In the genomic region with DNA sequence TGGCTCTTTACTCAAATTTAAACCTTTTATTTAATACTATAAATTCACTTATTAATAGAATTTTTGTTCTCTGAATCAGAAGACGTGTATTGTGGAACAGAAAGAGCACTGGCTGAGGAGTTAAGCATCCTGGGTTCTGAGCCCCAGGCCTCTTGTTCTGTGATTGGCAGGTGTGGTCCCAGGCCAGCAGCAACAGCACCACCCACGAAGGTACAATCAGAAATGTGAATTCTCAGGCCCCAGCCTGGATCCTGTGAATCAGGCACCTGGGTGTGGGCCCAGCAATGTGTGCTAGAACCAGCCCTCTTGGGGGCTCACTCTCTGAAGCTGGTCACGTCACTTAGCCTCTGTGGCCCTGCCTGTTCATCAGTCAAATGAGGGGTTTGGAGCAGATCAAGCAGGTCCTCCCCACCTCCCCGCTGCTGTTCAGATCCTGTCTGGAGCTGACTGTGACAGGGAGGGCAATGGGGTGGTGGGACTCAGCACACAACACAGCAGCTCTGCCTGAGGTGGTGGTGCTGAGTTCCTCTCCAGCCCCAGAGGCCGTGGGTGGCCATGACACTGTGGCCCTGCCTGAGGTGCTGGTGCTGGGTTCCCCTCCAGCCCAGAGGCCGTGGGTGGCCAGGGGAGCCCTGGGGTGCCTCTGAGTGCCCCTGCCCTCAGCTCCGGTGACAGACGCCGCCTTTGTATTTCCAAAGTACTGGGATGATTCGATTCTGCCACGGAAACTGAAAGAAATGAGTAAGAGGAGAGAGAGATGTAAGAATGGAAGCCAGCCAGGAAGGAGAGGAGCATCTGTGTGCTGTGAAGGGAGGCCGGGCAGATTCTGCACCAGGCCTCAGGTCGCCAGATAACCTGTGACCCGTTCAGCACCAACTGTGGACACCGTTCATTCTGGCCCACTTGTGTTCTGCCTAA, we compare ENCODE assay signal across 1 cellular context.
TF ChIP-seq lines count a peak whose summit lies in the region.

No MANE protein-coding gene starts in this region.

TF ChIP-seq in H1, 55 proteins besides CTCF, POLR2A, EP300 and RAD21:
- TF ChIP-seq ZNF274 (IDR thresholded peaks at IDR 0.05; ENCODE audit: borderline replicate concordance, extremely low read depth, low read length) (no peak), CHD1 (IDR thresholded peaks at IDR 0.05; ENCODE audit: low read depth, low read length) (no peak), SIN3A (conservative IDR thresholded peaks at IDR 0.05 in 1 of 2, IDR thresholded peaks at IDR 0.05 in 1 of 2; ENCODE audit: low read depth in 1 of 2, low read length in 2 of 2) (no peak), CEBPB (IDR thresholded peaks at IDR 0.05; ENCODE audit: low read depth, low read length) (no peak), SP1 (IDR thresholded peaks at IDR 0.05; ENCODE audit: low read depth, low read length) (no peak), HDAC2 (IDR thresholded peaks at IDR 0.05; ENCODE audit: borderline replicate concordance in 1 of 2, low read depth in 2 of 2, low read length in 2 of 2) (no peak), SP2 (IDR thresholded peaks at IDR 0.05; ENCODE audit: low read length) (no peak)
